ENCODE assay signal across 26 cellular contexts in the genomic region with DNA sequence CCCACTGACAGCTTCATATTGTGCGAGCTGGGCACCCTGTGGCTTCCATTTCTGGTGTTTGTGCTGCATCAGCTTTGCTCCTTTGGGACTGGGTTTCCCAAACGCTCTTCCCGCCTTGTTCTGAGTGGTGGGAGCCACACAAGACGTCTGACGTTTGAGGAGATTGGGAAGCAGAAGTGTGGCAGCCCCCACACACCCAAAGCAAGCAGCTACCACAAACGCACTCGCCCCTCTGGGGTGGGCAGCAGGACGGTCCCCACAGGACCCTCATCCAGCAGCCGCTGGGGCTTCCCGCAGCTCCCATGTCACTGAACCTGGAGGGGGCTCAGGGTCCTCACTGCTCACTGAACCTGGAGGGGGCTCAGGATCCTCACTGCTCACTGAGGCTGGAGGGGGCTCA.
"Had no signal": no experiment of that assay in that cellular context is flagged by ENCODE, and none has a peak within 500 bp of the region (broad histone marks: within the 10 kb centered on the region; RNA-seq: fewer than 3 reads in every experiment).

No MANE protein-coding gene starts in this region.

- H3K4me1 ChIP-seq: right lobe of liver, stomach had no signal

- FAIRE-seq: colon, endothelial cell of umbilical vein, keratinocyte had no signal

- H3K36me3 Mint-ChIP-seq: immature natural killer cell; naive thymus-derived CD8-positive, alpha-beta T cell had no signal

- DNase-seq: central memory CD4-positive, alpha-beta T cell; effector CD4-positive, alpha-beta T cell; endodermal cell; foreskin keratinocyte; hypothalamus; immature natural killer cell; mesenchymal stem cell; naive thymus-derived CD8-positive, alpha-beta T cell; nephron progenitor cell; occipital lobe; ovary; retina; right lobe of liver; stimulated activated CD4-positive, alpha-beta T cell treated with anti-CD3 and anti-CD28 coated beads, Interleukin-2, amount 100 ng/mL, for 24 hours; stimulated activated CD4-positive, alpha-beta T cell treated with anti-CD3 and anti-CD28 coated beads, Interleukin-4, amount 100 ng/mL, for 24 hours; stimulated activated naive CD4-positive, alpha-beta T cell treated with Interleukin-2 at 50 U/mL for 16 hours; stomach; thyroid gland; trophoblast cell had no signal

- H3K9me3 Mint-ChIP-seq: endodermal cell; immature natural killer cell; naive thymus-derived CD8-positive, alpha-beta T cell; nephron progenitor cell; stimulated activated effector memory CD8-positive, alpha-beta T cell treated with anti-CD3 and anti-CD28 coated beads, Interleukin-12 subunit alpha, Interleukin-12 subunit beta, amount 100 ng/mL, for 72 hours had no signal

- H3K36me3 ChIP-seq: esophagus muscularis mucosa, ovary, right lobe of liver, stomach, thyroid gland had no signal

- H3K27ac Mint-ChIP-seq: endodermal cell; immature natural killer cell; naive thymus-derived CD8-positive, alpha-beta T cell; nephron progenitor cell; stimulated activated effector memory CD8-positive, alpha-beta T cell treated with anti-CD3 and anti-CD28 coated beads, Interleukin-12 subunit alpha, Interleukin-12 subunit beta, amount 100 ng/mL, for 72 hours had no signal

- H3K4me3 ChIP-seq: dorsolateral prefrontal cortex, esophagus muscularis mucosa, ovary, right lobe of liver, smooth muscle cell, stomach, thyroid gland had no signal

- H3K27ac ChIP-seq: dorsolateral prefrontal cortex, esophagus muscularis mucosa, foreskin keratinocyte, ovary, right lobe of liver, stomach, thyroid gland had no signal

- H3K9me3 ChIP-seq: esophagus muscularis mucosa, ovary, right lobe of liver, stomach, thyroid gland had no signal

- H3K4me2 ChIP-seq: smooth muscle cell had no signal

- H3K4me3 Mint-ChIP-seq: endodermal cell; immature natural killer cell; naive thymus-derived CD8-positive, alpha-beta T cell; nephron progenitor cell; stimulated activated effector memory CD8-positive, alpha-beta T cell treated with anti-CD3 and anti-CD28 coated beads, Interleukin-12 subunit alpha, Interleukin-12 subunit beta, amount 100 ng/mL, for 72 hours had no signal

- H3K27me3 ChIP-seq: dorsolateral prefrontal cortex, foreskin keratinocyte, ovary, right lobe of liver, thyroid gland had no signal
